In the genomic region with DNA sequence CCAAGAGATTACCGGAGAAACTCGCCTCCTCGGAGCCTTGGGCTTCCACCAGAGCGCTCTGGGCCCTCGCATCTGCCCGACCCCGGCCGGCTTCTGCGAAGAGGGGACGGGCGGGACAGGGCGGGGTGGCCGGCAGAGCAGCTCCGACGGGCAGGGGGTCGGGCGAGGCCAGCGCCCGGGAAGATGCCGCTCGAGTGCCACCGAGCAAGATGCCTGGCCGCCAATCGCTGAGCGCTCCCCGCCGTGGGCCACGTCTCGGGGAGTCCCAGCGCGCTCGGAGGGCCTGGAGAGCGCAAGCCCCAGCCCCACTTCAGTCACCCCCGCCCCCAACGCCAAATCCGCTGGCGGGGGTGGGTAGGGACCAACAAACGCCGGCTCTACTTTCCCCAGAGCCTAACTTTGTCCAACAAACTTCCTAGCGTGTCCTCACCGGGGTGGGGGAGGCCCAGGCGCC, we compare ENCODE assay signal across 8 cellular contexts. TPM values are rescaled to one million over a fixed set of nuclear protein-coding genes. Genes with fewer than 3 reads are reported as not detected.
A peak's percentile ranks its signal among the peaks of the same experiment; 100 is the strongest.
DNase-seq lines count a peak whose midpoint lies in the region; ATAC-seq and TF ChIP-seq lines count a peak whose summit lies in the region.

No MANE protein-coding gene starts in this region.

- CTCF ChIA-PET in Calu3 (lab: Charles Lee): interaction anchor here (0.6 to 2.0 kb wide), 8 partner anchors 9 to 166 kb away, joined by 3 to 8 read pairs (median 4); no protein-coding TSS in a partner anchor

- H3K27me3 ChIP-seq in lower lobe of right lung (ENCODE audit: low read depth) (no peaks in the 10 kb centered on the region), tibial artery (no peaks in the 10 kb centered on the region)

- H3K27me3 Mint-ChIP-seq in Calu3 (ENCODE audit: unreplicated experiment) (no peaks in the 10 kb centered on the region), IgD-negative memory B cell (no peaks in the 10 kb centered on the region)

- H3K27ac ChIP-seq in lower lobe of right lung: peak overlapping the region; percentile 92
- peak overlapping the region; percentile 87 to 88 for H3K27ac ChIP-seq in tibial artery

- DNase-seq in Calu3: no peak
- DNase-seq in cardiac fibroblast (ENCODE audit: low read depth in 2 of 2): peak in 1 of 2 donors; percentile 37
- DNase-seq in lower lobe of right lung: peak; percentile 49
- DNase-seq in tibial artery: no peak
- no peak for DNase-seq in NK-92 treated with Interleukin-12 subunit alpha and Interleukin-12 subunit beta, amount 100 ng/mL, for 24 hours (lab: John Stamatoyannopoulos, UW)
- DNase-seq in T-helper 9 cell: no peak

- no peaks in the 10 kb centered on the region for H3K9me3 Mint-ChIP-seq in Calu3 (ENCODE audit: low read depth, unreplicated experiment)
- H3K9me3 Mint-ChIP-seq in IgD-negative memory B cell: no peaks in the 10 kb centered on the region

- BruUV-seq in Calu3 (replicated peaks; lab: Mats Ljungman, UMichigan): TSS peak; percentile 58

- H3K4me1 ChIP-seq in lower lobe of right lung (peaks cover 46% of the 10 kb centered on the region), tibial artery (peaks cover 0 to 18% (median 11%) of the 10 kb centered on the region in 4 donors)

- peaks cover 26% of the 10 kb centered on the region for H3K36me3 Mint-ChIP-seq in Calu3 (ENCODE audit: insufficient read depth, unreplicated experiment)
- peaks cover 2% of the 10 kb centered on the region for H3K36me3 Mint-ChIP-seq in IgD-negative memory B cell

- peak overlapping the region; percentile 75 to 85 for H3K4me3 ChIP-seq in cardiac fibroblast (replicated peaks in 1 of 2; ENCODE audit: low read depth in 2 of 2, low read length in 2 of 2)
- peak overlapping the region; percentile 87 for H3K4me3 ChIP-seq in lower lobe of right lung
- H3K4me3 ChIP-seq in tibial artery: peak overlapping the region; percentile 75 to 77

- H3K9me3 ChIP-seq in lower lobe of right lung (no peaks in the 10 kb centered on the region), tibial artery (no peaks in the 10 kb centered on the region)

- H3K4me1 Mint-ChIP-seq in Calu3 (ENCODE audit: low read depth, unreplicated experiment): peaks cover 26% of the 10 kb centered on the region
- peaks cover 23 to 40% (median 36%) of the 10 kb centered on the region in 3 donors for H3K4me1 Mint-ChIP-seq in IgD-negative memory B cell

- peak overlapping the region; percentile 92 for H3K4me3 Mint-ChIP-seq in Calu3 (ENCODE audit: low read depth, unreplicated experiment)
- H3K4me3 Mint-ChIP-seq in IgD-negative memory B cell: peak overlapping the region; percentile 85 to 98 (median 97)

- peak; percentile 13 for ATAC-seq in GM21447 (IDR thresholded peaks at IDR 0.05; ENCODE audit: unreplicated experiment)
- ATAC-seq in lower lobe of right lung: peak; percentile 52 to 57

- H3K36me3 ChIP-seq in lower lobe of right lung (no peaks in the 10 kb centered on the region), tibial artery (no peaks in the 10 kb centered on the region)

- intact Hi-C loops in Calu3 (cut with micrococcal nuclease; ENCODE audit: unreplicated experiment): loop anchor here (2.0 to 10.0 kb wide), 3 partner anchors 52 to 236 kb away; a partner anchor contains a TSS
- intact Hi-C loops in lower lobe of right lung (cut with DNase I): no loop called here
- intact Hi-C loops in tibial artery (cut with DNase I; ENCODE audit: low total_unique reads): no loop called here

- TF ChIP-seq CTCF in Calu3 (IDR thresholded peaks at IDR 0.05; ENCODE audit: unreplicated experiment): no peak
- no peak for TF ChIP-seq CTCF in cardiac fibroblast (IDR thresholded peaks at IDR 0.05; ENCODE audit: low read depth, low read length)
- no peak for TF ChIP-seq CTCF in lower lobe of right lung (IDR thresholded peaks at IDR 0.05)
- TF ChIP-seq CTCF in tibial artery (IDR thresholded peaks at IDR 0.05): no peak

- peak overlapping the region; percentile 68 for H3K27ac Mint-ChIP-seq in Calu3 (ENCODE audit: unreplicated experiment)
- peak overlapping the region; percentile 12 to 92 (median 52) for H3K27ac Mint-ChIP-seq in IgD-negative memory B cell

RNA-seq across cellular contexts. Expression of a gene that starts 0.5 kb away (rescaled TPM):
- total RNA-seq in Calu3 (2022): 15.6 and 15.7 TPM in 2 replicates
- polyA plus RNA-seq in IgD-negative memory B cell: 2.7 TPM
- 24.9 TPM for total RNA-seq in lower lobe of right lung
